8 cellular contexts compared by ENCODE assay signal in genomic region chr19:1856698-1857603, GRCh38. TPM values are rescaled to one million over a fixed set of nuclear protein-coding genes. Genes with fewer than 3 reads are reported as not detected.
DNase-seq lines count a peak whose midpoint lies in the region; ATAC-seq lines count a peak whose summit lies in the region.

No MANE protein-coding gene starts in this region.

- H3K27me3 ChIP-seq in endocrine pancreas (ENCODE audit: control insufficient read depth, insufficient read depth, low read length) = no peaks in the 10 kb centered on the region

- peak; percentile 60 for DNase-seq in G401 (ENCODE audit: low spot score)
- peak; percentile 95 for DNase-seq in KBM-7
- DNase-seq in activated CD4-positive, alpha-beta T cell treated with anti-CD3 and anti-CD28 coated beads for 48 hours = peak; percentile 58
- peak; percentile 62 to 81 for DNase-seq in lung microvascular endothelial cell (ENCODE audit: low read depth in 2 of 2)
- DNase-seq in stimulated activated naive CD8-positive, alpha-beta T cell treated with anti-CD3 and anti-CD28 coated beads, Interleukin-15, Interleukin-2, amounts not matched to agents 100 U/mL and 50 U/mL, for 24 hours = peak; percentile 74
- no peak for DNase-seq in NCI-H446 (lab: John Stamatoyannopoulos, UW)

- ATAC-seq in stimulated activated naive CD8-positive, alpha-beta T cell treated with anti-CD3 and anti-CD28 coated beads, Interleukin-15, Interleukin-2, amounts not matched to agents 100 U/mL and 50 U/mL, for 24 hours = peak; percentile 10
- no peak for ATAC-seq in HG03108 (IDR thresholded peaks at IDR 0.05; ENCODE audit: unreplicated experiment)

- H3K36me3 ChIP-seq in endocrine pancreas (ENCODE audit: control insufficient read depth, insufficient read depth, low read length) = no peaks in the 10 kb centered on the region

- H3K4me1 ChIP-seq in endocrine pancreas (ENCODE audit: control insufficient read depth, insufficient read depth, low read length) = no peaks in the 10 kb centered on the region

- peak overlapping the region; percentile 60 for H3K9ac ChIP-seq in endocrine pancreas (ENCODE audit: control insufficient read depth, insufficient read depth, low read length)

- in situ Hi-C loops in G401 (cut with HindIII; ENCODE audit: low sequenced_read_pairs) (no loop called here), KBM-7 (cut with MboI; ENCODE audit: low pct_unique_long_range_greater_than_20kb, low sequenced_read_pairs) (no loop called here)

- H3K9me3 ChIP-seq in endocrine pancreas (ENCODE audit: control insufficient read depth, low read length) = no peaks in the 10 kb centered on the region

- no peak overlapping the region for H3K4me3 ChIP-seq in endocrine pancreas (ENCODE audit: control insufficient read depth, insufficient read depth, low read length)

RNA-seq across cellular contexts. Expression of gene KLF16, which starts 6.4 kb away (rescaled TPM):
- 27.9 and 29.2 TPM in 2 replicates for total RNA-seq in G401 (2014; rRNA removed; shearing (Covaris generic))
- 3.7 and 5.6 TPM in 2 replicates for total RNA-seq in lung microvascular endothelial cell

RNA-seq across cellular contexts. Expression of gene REXO1, which starts 8.7 kb away (rescaled TPM):
- total RNA-seq in G401 (2014; rRNA removed; shearing (Covaris generic)) = 7.8 and 10.7 TPM in 2 replicates
- total RNA-seq in lung microvascular endothelial cell = 4.4 and 6.9 TPM in 2 replicates

RNA-seq across cellular contexts. Expression of gene ABHD17A, which starts 28.3 kb away (rescaled TPM):
- total RNA-seq in G401 (2014; rRNA removed; shearing (Covaris generic)) = 94.4 and 130 TPM in 2 replicates
- 82.4 and 102 TPM in 2 replicates for total RNA-seq in lung microvascular endothelial cell

RNA-seq across cellular contexts. Expression of gene ATP8B3, which starts 44.9 kb away (rescaled TPM):
- 2.5 and 5.5 TPM in 2 replicates for total RNA-seq in G401 (2014; rRNA removed; shearing (Covaris generic))
- 0.20 and 0.65 TPM in 2 replicates for total RNA-seq in lung microvascular endothelial cell

RNA-seq across cellular contexts. Expression of gene ADAT3, which starts 48.2 kb away (rescaled TPM):
- 8.6 and 13.5 TPM in 2 replicates for total RNA-seq in G401 (2014; rRNA removed; shearing (Covaris generic))
- total RNA-seq in lung microvascular endothelial cell = 1.3 and 3.0 TPM in 2 replicates

Comparison
In these comparisons a context has a peak if more than half of its experiments do, and no peak if none do; other contexts are left out.
1. DNase-seq: peak in G401 (single experiment), KBM-7 (single experiment), activated CD4-positive, alpha-beta T cell treated with anti-CD3 and anti-CD28 coated beads for 48 hours (single experiment), lung microvascular endothelial cell (2 of 2) and stimulated activated naive CD8-positive, alpha-beta T cell treated with anti-CD3 and anti-CD28 coated beads, Interleukin-15, Interleukin-2, amounts not matched to agents 100 U/mL and 50 U/mL, for 24 hours (single experiment); none in NCI-H446 (0 of 2).